Comparison of ENCODE assay signal across 19 cellular contexts in the genomic region with DNA sequence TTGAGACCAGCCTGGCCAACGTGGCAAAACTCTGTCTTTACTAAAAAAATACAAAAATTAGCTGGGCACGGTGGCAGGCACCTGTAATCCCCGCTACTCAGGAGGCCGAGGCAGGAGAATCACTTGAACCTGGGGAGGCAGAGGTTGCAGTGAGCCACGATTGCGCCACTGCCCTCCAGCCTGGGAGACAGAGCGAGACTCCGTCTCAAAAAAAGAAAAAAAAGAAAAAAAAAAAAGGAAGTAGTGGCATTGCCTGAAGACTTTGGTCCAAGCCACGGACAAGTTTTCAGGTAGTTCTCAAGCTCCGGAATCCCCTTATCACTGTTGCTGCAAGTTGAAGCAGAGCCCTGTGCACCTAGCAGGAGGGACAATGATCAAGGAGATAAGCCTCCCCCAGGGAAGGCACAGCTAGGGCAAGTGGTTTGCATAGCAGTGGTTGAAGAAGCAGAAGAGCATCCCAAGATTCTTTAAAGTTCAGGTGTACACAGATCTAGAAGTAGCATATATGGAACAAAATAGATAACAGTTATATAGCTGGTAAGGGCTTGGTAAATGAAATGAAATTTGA.
"Had no signal": no experiment of that assay in that cellular context is flagged by ENCODE, and none has a peak within 500 bp of the region (broad histone marks: within the 10 kb centered on the region; RNA-seq: fewer than 3 reads in every experiment).

No MANE protein-coding gene starts in this region.

- H3K27ac ChIP-seq: left lung, sigmoid colon, testis, upper lobe of left lung had no signal

- H3K36me3 Mint-ChIP-seq: activated CD4-positive, alpha-beta memory T cell treated with anti-CD3 and anti-CD28 coated beads for 36 hours; activated naive CD4-positive, alpha-beta T cell treated with anti-CD3 and anti-CD28 coated beads, Interleukin-2, amount 10 ng/mL, durations not matched to agents 7 days and 5 days; immature natural killer cell; natural killer cell had no signal

- H3K4me1 ChIP-seq: left lung, upper lobe of left lung had no signal

- H3K36me3 ChIP-seq: left lung, sigmoid colon, upper lobe of left lung had no signal

- ATAC-seq: left lung, natural killer cell had no signal

- H3K4me2 ChIP-seq: smooth muscle cell had no signal

- H3K27ac Mint-ChIP-seq: activated CD4-positive, alpha-beta memory T cell treated with anti-CD3 and anti-CD28 coated beads for 36 hours; activated naive CD4-positive, alpha-beta T cell treated with anti-CD3 and anti-CD28 coated beads, Interleukin-2, amount 10 ng/mL, durations not matched to agents 7 days and 5 days; immature natural killer cell; natural killer cell; progenitor cell of endocrine pancreas had no signal

- H3K9me3 Mint-ChIP-seq: activated CD4-positive, alpha-beta memory T cell treated with anti-CD3 and anti-CD28 coated beads for 36 hours; activated naive CD4-positive, alpha-beta T cell treated with anti-CD3 and anti-CD28 coated beads, Interleukin-2, amount 10 ng/mL, durations not matched to agents 7 days and 5 days; natural killer cell had no signal

- H3K9me3 ChIP-seq: left lung, testis, upper lobe of left lung had no signal

- H3K4me3 Mint-ChIP-seq: activated CD4-positive, alpha-beta memory T cell treated with anti-CD3 and anti-CD28 coated beads for 36 hours; activated naive CD4-positive, alpha-beta T cell treated with anti-CD3 and anti-CD28 coated beads, Interleukin-2, amount 10 ng/mL, durations not matched to agents 7 days and 5 days; immature natural killer cell; natural killer cell had no signal

- H3K4me3 ChIP-seq: left lung, sigmoid colon, smooth muscle cell, testis, upper lobe of left lung had no signal

- H3K27me3 Mint-ChIP-seq: progenitor cell of endocrine pancreas had no signal

- DNase-seq: activated effector memory CD4-positive, alpha-beta T cell treated with anti-CD3 and anti-CD28 coated beads, Interleukin-2, amount 50 U/mL, for 16 hours; activated naive CD4-positive, alpha-beta T cell treated with anti-CD3 and anti-CD28 coated beads, Interleukin-2, amount 10 ng/mL, durations not matched to agents 7 days and 5 days; amygdala; cerebellar nuclear complex; effector CD4-positive, alpha-beta T cell; immature natural killer cell; kidney glomerular epithelial cell; left lung; natural killer cell; retina; sigmoid colon; stimulated activated CD4-positive, alpha-beta T cell treated with anti-CD3 and anti-CD28 coated beads, Interleukin-2, amount 100 ng/mL, for 48 hours; stimulated activated naive CD4-positive, alpha-beta T cell; T-helper 9 cell; testis; upper lobe of left lung had no signal

- H3K4me1 Mint-ChIP-seq: activated naive CD4-positive, alpha-beta T cell treated with anti-CD3 and anti-CD28 coated beads, Interleukin-2, amount 10 ng/mL, durations not matched to agents 7 days and 5 days; immature natural killer cell; natural killer cell had no signal

- H3K27me3 ChIP-seq: left lung, sigmoid colon, testis, upper lobe of left lung had no signal
